In the genomic region with DNA sequence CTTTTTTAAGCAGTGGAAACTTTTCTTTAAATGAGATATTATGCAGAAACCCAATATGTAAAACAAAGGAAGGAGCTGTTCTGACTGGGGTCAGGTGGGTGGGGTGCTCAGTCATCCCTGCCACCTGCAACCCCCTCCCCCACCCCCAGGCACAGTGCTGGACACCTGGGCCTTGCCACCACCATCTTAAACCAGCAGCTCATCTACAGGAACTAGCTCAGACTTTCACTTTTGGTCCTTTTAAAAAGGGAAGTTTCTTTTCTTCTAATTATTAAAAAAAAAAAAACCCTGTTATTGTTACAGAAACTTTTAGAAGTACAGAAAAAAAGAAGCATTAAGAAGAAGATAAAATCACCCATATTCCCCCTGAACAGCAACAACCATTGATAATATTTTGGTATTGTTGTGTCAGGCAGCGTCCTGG, we compare ENCODE assay signal across 8 cellular contexts. TPM values are rescaled to one million over a fixed set of nuclear protein-coding genes. Genes with fewer than 3 reads are reported as not detected.
A peak's percentile ranks its signal among the peaks of the same experiment; 100 is the strongest.
DNase-seq lines count a peak whose midpoint lies in the region; ATAC-seq, FAIRE-seq and TF ChIP-seq lines count a peak whose summit lies in the region.
"Had no signal": no experiment of that assay in that cellular context is flagged by ENCODE, and none has a peak within 500 bp of the region (broad histone marks: within the 10 kb centered on the region; RNA-seq: fewer than 3 reads in every experiment).

No MANE protein-coding gene starts in this region.

- WGBS in HepG2 (ENCODE audit: low lambda C conversion rate) = 0% methylated on average over 1 of the region's 1 CpG

- H3K4me3 ChIP-seq in HepG2 (replicated peaks in 1 of 3; ENCODE audit: insufficient read depth in 1 of 3, low read depth in 2 of 3, low read length in 3 of 3) = no peak overlapping the region

- no peak for TF ChIP-seq RAD21 in HepG2 (CRISPR knock-in tag; IDR thresholded peaks at IDR 0.05)

- H3K9me3 ChIP-seq in HepG2 (ENCODE audit: low read length) = no peaks in the 10 kb centered on the region

- no peak overlapping the region for H3K9ac ChIP-seq in HepG2 (ENCODE audit: insufficient read depth, low read depth, low read length)

- TF ChIP-seq POLR2A in HepG2 (IDR thresholded peaks at IDR 0.05; ENCODE audit: insufficient read depth in 1 of 2, low read depth in 2 of 2, low read length in 2 of 2) = no peak

- no peak overlapping the region for H3K4me2 ChIP-seq in HepG2 (ENCODE audit: low read depth, low read length)

- intact Hi-C loops in HepG2 (cut with micrococcal nuclease; ENCODE audit: unreplicated experiment) = no loop called here

- no peak overlapping the region for H3K27ac ChIP-seq in HepG2 (ENCODE audit: extremely low read length, insufficient read depth, low read length)

- TF ChIP-seq CTCF in HepG2 (CRISPR knock-in tag; IDR thresholded peaks at IDR 0.05) = no peak

- CTCF ChIA-PET in HepG2 (lab: Yijun Ruan, JAX; ENCODE audit: low intra/inter-chr PET ratio, low total read pairs) = no interaction called here

- no peak for FAIRE-seq in HepG2 (lab: Jason Lieb, UNC)
- FAIRE-seq: keratinocyte had no signal

- no peaks in the 10 kb centered on the region for H3K36me3 ChIP-seq in HepG2 (replicated peaks in 1 of 2; ENCODE audit: control insufficient read depth in 1 of 2, insufficient read depth in 2 of 2, low read length in 2 of 2)

- H3K27me3 ChIP-seq in HepG2 (ENCODE audit: control insufficient read depth in 1 of 2, insufficient read depth in 2 of 2, low read length in 2 of 2) = peaks cover 0 to 12% of the 10 kb centered on the region in 2 experiments; a peak in 2 of 5 replicates

- no peaks in the 10 kb centered on the region for H3K4me1 ChIP-seq in HepG2 (ENCODE audit: insufficient read depth, low read length)

- no TSS peak for BruUV-seq in HepG2 (replicated peaks; lab: Mats Ljungman, UMichigan)

- no peaks in the 10 kb centered on the region for H4K20me1 ChIP-seq in HepG2 (ENCODE audit: insufficient read depth, low read length)

- H2AFZ ChIP-seq in HepG2 (ENCODE audit: low read length) = no peak overlapping the region

- in situ Hi-C loops in HepG2 (cut with HindIII; ENCODE audit: extremely low pct_ligation_motif_present, low pct_unique_long_range_greater_than_20kb) = no loop called here

- POLR2A ChIA-PET in HepG2 (lab: Yijun Ruan, JAX) = no interaction called here

- ATAC-seq in GM19468 (IDR thresholded peaks at IDR 0.05; ENCODE audit: extremely low read depth, unreplicated experiment) (peak; percentile 45), HG03432 (IDR thresholded peaks at IDR 0.05; ENCODE audit: unreplicated experiment) (peak; percentile 93), HepG2 (no peak)

- H3K79me2 ChIP-seq in HepG2 (ENCODE audit: insufficient read depth, low read length) = no peaks in the 10 kb centered on the region

- DNase-seq in activated CD4-positive, alpha-beta T cell treated with anti-CD3 and anti-CD28 coated beads, Interleukin-2, amount 50 U/mL, for 48 hours = peak; percentile 82 to 84
- peak; percentile 67 to 76 (median 70) for DNase-seq in stimulated activated CD4-positive, alpha-beta T cell treated with anti-CD3 and anti-CD28 coated beads, Interleukin-12 subunit alpha, Interleukin-12 subunit beta, amount 100 ng/mL, for 48 hours (ENCODE audit: low read depth in 2 of 3, low spot score in 1 of 3)
- no peak for DNase-seq in HCEC 1CT
- no peak for DNase-seq in EL
- no peak for DNase-seq in HepG2 (ENCODE audit: low spot score)

- no peak for TF ChIP-seq EP300 in HepG2 (IDR thresholded peaks at IDR 0.05; ENCODE audit: low read depth in 2 of 2, low read length in 2 of 2)
- no peak for TF ChIP-seq EP300 in HepG2 (CRISPR knock-in tag; IDR thresholded peaks at IDR 0.05; ENCODE audit: borderline replicate concordance)

TF ChIP-seq in HepG2, 621 proteins besides CTCF, POLR2A, EP300 and RAD21 (continues in another document):
- TF ChIP-seq ATF1 (CRISPR knock-in tag; IDR thresholded peaks at IDR 0.05) (no peak), NRL (CRISPR knock-in tag; IDR thresholded peaks at IDR 0.05; ENCODE audit: borderline replicate concordance) (no peak), PHF5A (CRISPR knock-in tag; IDR thresholded peaks at IDR 0.05; ENCODE audit: low read depth, unreplicated experiment) (no peak), ZNF616 (CRISPR knock-in tag; IDR thresholded peaks at IDR 0.05; ENCODE audit: low read depth) (no peak), DDIT3 (CRISPR knock-in tag; IDR thresholded peaks at IDR 0.05) (no peak), GABPA (IDR thresholded peaks at IDR 0.05; ENCODE audit: low read depth, low read length) (no peak), GABPA (CRISPR knock-in tag; IDR thresholded peaks at IDR 0.05; ENCODE audit: low read depth) (no peak), ZNF687 (CRISPR knock-in tag; IDR thresholded peaks at IDR 0.05) (no peak)
- TF ChIP-seq, protein P1, sequence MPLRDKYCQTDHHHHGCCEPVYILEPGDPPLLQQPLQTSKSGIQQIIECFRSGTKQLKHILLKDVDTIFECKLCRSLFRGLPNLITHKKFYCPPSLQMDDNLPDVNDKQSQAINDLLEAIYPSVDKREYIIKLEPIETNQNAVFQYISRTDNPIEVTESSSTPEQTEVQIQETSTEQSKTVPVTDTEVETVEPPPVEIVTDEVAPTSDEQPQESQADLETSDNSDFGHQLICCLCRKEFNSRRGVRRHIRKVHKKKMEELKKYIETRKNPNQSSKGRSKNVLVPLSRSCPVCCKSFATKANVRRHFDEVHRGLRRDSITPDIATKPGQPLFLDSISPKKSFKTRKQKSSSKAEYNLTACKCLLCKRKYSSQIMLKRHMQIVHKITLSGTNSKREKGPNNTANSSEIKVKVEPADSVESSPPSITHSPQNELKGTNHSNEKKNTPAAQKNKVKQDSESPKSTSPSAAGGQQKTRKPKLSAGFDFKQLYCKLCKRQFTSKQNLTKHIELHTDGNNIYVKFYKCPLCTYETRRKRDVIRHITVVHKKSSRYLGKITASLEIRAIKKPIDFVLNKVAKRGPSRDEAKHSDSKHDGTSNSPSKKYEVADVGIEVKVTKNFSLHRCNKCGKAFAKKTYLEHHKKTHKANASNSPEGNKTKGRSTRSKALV (CRISPR knock-in tag; IDR thresholded peaks at IDR 0.05) = no peak

RNA-seq across cellular contexts. Expression of gene PPP1R16B, which starts 37.1 kb away (rescaled TPM):
- 0.02 TPM in 1 of 2 replicates, not detected in the other for total RNA-seq in HepG2 (2016; rRNA removed; fragmentation: Illumina TruSeq; extraction: Trizol)
- total RNA-seq in HepG2 (2016; cell fraction: cytosol; rRNA removed; fragmentation: Illumina TruSeq; extraction: Trizol; ENCODE audit: low read depth) = not detected in 2 replicates
- total RNA-seq in HepG2 (2016; cell fraction: insoluble cytoplasmic fraction; rRNA removed; fragmentation: Illumina TruSeq; extraction: Trizol) = 0.04 TPM in 1 of 2 replicates, not detected in the other
- 0.03 TPM in 1 of 2 replicates, not detected in the other for total RNA-seq in HepG2 (2016; cell fraction: membrane; rRNA removed; fragmentation: Illumina TruSeq; extraction: Trizol)
- total RNA-seq in HepG2 (2016; cell fraction: nucleus; rRNA removed; fragmentation: Illumina TruSeq; extraction: Trizol) = not detected in 2 replicates
- 0.09 and 0.11 TPM in 2 replicates for polyA plus RNA-seq in HepG2 (2011; rRNA removed)
- 0.05 and 0.08 TPM in 2 replicates for polyA plus RNA-seq in HepG2 (2011; cell fraction: cytosol; rRNA removed)
- 0.06 and 0.07 TPM in 2 replicates for polyA plus RNA-seq in HepG2 (2011; cell fraction: nucleus; rRNA removed)
- 0.05 and 0.11 TPM in 2 replicates for polyA plus RNA-seq in HepG2 (2012)
- not detected in 2 replicates for polyA plus RNA-seq in HepG2 (2016; cell fraction: cytosol; fragmentation: Illumina TruSeq; extraction: Trizol; ENCODE audit: low read depth)
- polyA plus RNA-seq in HepG2 (2016; cell fraction: insoluble cytoplasmic fraction; fragmentation: Illumina TruSeq; extraction: Trizol; ENCODE audit: low read depth) = not detected in 2 replicates
- not detected in 2 replicates for polyA plus RNA-seq in HepG2 (2016; cell fraction: membrane; fragmentation: Illumina TruSeq; extraction: Trizol; ENCODE audit: low read depth)
- polyA plus RNA-seq in HepG2 (2016; cell fraction: nucleus; fragmentation: Illumina TruSeq; extraction: Trizol; ENCODE audit: insufficient read depth, low read depth) = not detected in 2 replicates
- polyA minus RNA-seq in HepG2 (2011; rRNA and poly(A)+ RNA removed; ENCODE audit: low replicate concordance) = 0.12 and 0.21 TPM in 2 replicates
- not detected in 2 replicates for polyA minus RNA-seq in HepG2 (2011; cell fraction: cytosol; rRNA and poly(A)+ RNA removed)
- polyA minus RNA-seq in HepG2 (2011; cell fraction: nucleus; rRNA and poly(A)+ RNA removed) = 0.13 TPM in 1 of 2 replicates, not detected in the other
- polyA plus RNA-seq: keratinocyte had no signal

Comparison
In these comparisons a context has a peak if more than half of its experiments do, and no peak if none do; other contexts are left out.
1. DNase-seq: peak in activated CD4-positive, alpha-beta T cell treated with anti-CD3 and anti-CD28 coated beads, Interleukin-2, amount 50 U/mL, for 48 hours (2 of 2) and stimulated activated CD4-positive, alpha-beta T cell treated with anti-CD3 and anti-CD28 coated beads, Interleukin-12 subunit alpha, Interleukin-12 subunit beta, amount 100 ng/mL, for 48 hours (3 of 3); none in HCEC 1CT (single experiment), EL (single experiment) and HepG2 (single experiment).